19 cellular contexts compared by ENCODE assay signal in the genomic region with DNA sequence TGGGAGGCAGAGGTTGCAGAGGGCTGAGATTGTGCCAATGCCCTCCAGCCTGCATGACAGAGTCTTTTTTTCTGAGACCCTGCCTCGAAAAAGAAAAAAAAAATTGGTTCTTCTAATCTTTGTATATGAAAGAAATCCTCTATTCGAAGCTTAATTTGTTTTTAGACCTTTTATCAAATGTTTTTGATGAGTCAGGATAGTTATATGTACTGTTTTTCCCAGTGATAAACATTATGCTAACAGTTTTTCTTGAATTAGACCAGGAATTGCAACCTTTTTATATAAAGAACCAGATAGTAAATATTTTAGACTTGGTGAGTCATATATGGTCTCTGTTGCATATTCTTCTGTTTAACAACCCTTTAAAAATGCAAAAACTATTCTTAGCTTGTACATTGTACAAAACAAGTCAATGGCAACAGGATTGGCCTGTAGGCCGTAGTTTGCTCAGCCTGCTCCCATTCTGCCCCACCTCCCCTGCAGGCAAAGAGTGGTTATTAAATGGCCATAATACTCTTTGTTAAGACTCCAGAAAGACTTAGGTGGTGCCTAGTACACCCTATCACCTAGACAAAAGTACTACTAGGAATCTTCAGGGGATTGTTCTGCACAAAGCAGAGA. TPM values are rescaled to one million over a fixed set of nuclear protein-coding genes. Genes with fewer than 3 reads are reported as not detected.
DNase-seq lines count a peak whose midpoint lies in the region; ATAC-seq and TF ChIP-seq lines count a peak whose summit lies in the region.
"Had no signal": no experiment of that assay in that cellular context is flagged by ENCODE, and none has a peak within 500 bp of the region (broad histone marks: within the 10 kb centered on the region; RNA-seq: fewer than 3 reads in every experiment).

No MANE protein-coding gene starts in this region.

- BruUV-seq in PC-9 (replicated peaks; lab: Mats Ljungman, UMichigan) = no TSS peak

- H4K8ac ChIP-seq in mesenchymal stem cell (ENCODE audit: low read length) = no peak overlapping the region

- H3K4me1 ChIP-seq in mesenchymal stem cell (ENCODE audit: control insufficient read depth, insufficient read depth, low read depth, low read length) (no peaks in the 10 kb centered on the region), PC-9 (replicated peaks; ENCODE audit: insufficient read depth) (peaks cover 9% of the 10 kb centered on the region)
- H3K4me1 ChIP-seq: uterus had no signal

- no peak overlapping the region for H2BK5ac ChIP-seq in mesenchymal stem cell (ENCODE audit: low read depth, low read length, poor library complexity, severe bottlenecking)

- H2AK5ac ChIP-seq in mesenchymal stem cell (ENCODE audit: low read length, severe bottlenecking) = no peak overlapping the region

- no peak overlapping the region for H3K23ac ChIP-seq in mesenchymal stem cell (ENCODE audit: low read length in 2 of 2)

- no peak overlapping the region for H2BK12ac ChIP-seq in mesenchymal stem cell (ENCODE audit: low read length in 2 of 2)

- no peak overlapping the region for H3K4me3 Mint-ChIP-seq in chondrocyte (ENCODE audit: unreplicated experiment)
- H3K4me3 Mint-ChIP-seq: activated naive CD8-positive, alpha-beta T cell treated with anti-CD3 and anti-CD28 coated beads, Interleukin-2, amount 50 U/mL, for 24 hours; T-helper 17 cell had no signal

- H3K4me3 ChIP-seq in mesenchymal stem cell (ENCODE audit: insufficient read depth in 1 of 2, low read depth in 1 of 2, low read length in 2 of 2) (no peak overlapping the region), PC-9 (no peak overlapping the region)
- H3K4me3 ChIP-seq: gastrocnemius medialis, skin epidermis, uterus had no signal

- peak overlapping the region in 1 of 2 experiments; percentile 49 for H3K18ac ChIP-seq in mesenchymal stem cell (ENCODE audit: low read depth in 1 of 2, low read length in 2 of 2)

- no peaks in the 10 kb centered on the region for H3F3A ChIP-seq in PC-9 (ENCODE audit: insufficient read depth, low read depth)

- peaks cover 16% of the 10 kb centered on the region for H3K4me1 Mint-ChIP-seq in chondrocyte (ENCODE audit: low read depth)

- no peak overlapping the region for H2BK15ac ChIP-seq in mesenchymal stem cell (ENCODE audit: low read depth, poor library complexity, severe bottlenecking)

- H2AFZ ChIP-seq in mesenchymal stem cell (ENCODE audit: low read depth, low read length) (no peak overlapping the region), PC-9 (no peak overlapping the region)

- no peak overlapping the region for H2BK120ac ChIP-seq in mesenchymal stem cell (ENCODE audit: low read depth, low read length)

- no peaks in the 10 kb centered on the region for H3K9me3 Mint-ChIP-seq in chondrocyte (ENCODE audit: low read depth)
- H3K9me3 Mint-ChIP-seq: activated naive CD8-positive, alpha-beta T cell treated with anti-CD3 and anti-CD28 coated beads, Interleukin-2, amount 50 U/mL, for 24 hours had no signal

- no peak for ATAC-seq in HG03159 (IDR thresholded peaks at IDR 0.05; ENCODE audit: unreplicated experiment)
- ATAC-seq: activated naive CD8-positive, alpha-beta T cell treated with anti-CD3 and anti-CD28 coated beads, Interleukin-2, amount 50 U/mL, for 24 hours; gastrocnemius medialis; T-helper 17 cell had no signal

- DNase-seq in AG08396 (ENCODE audit: low spot score) = peak; percentile 47
- DNase-seq in LHCN-M2 (ENCODE audit: low read depth) = peak; percentile 41
- no peak for DNase-seq in chondrocyte (ENCODE audit: low spot score)
- peak; percentile 63 for DNase-seq in mesenchymal stem cell
- no peak for DNase-seq in AML-193 (lab: John Stamatoyannopoulos, UW)
- DNase-seq in GM19238 (ENCODE audit: insufficient read length, low spot score) = no peak
- DNase-seq in PC-9 = no peak
- DNase-seq: activated CD4-positive, alpha-beta T cell treated with anti-CD3 and anti-CD28 coated beads for 48 hours; activated naive CD8-positive, alpha-beta T cell treated with anti-CD3 and anti-CD28 coated beads, Interleukin-2, amount 50 U/mL, for 24 hours; activated T-cell treated with anti-CD3 and anti-CD28 coated beads, Interleukin-2, amount 50 U/mL, for 48 hours; cortex of kidney; gastrocnemius medialis; NCI-H524; stimulated activated naive CD4-positive, alpha-beta T cell; T-helper 17 cell; uterus had no signal

- H3K27me3 ChIP-seq in mesenchymal stem cell (ENCODE audit: control insufficient read depth in 1 of 2, insufficient read depth in 1 of 2, low read length in 2 of 2) = no peaks in the 10 kb centered on the region
- no peaks in the 10 kb centered on the region for H3K27me3 ChIP-seq in PC-9 (ENCODE audit: insufficient read depth, low read depth)
- H3K27me3 ChIP-seq: gastrocnemius medialis, uterus had no signal

- H3K4ac ChIP-seq in mesenchymal stem cell (ENCODE audit: low read depth in 1 of 2, low read length in 2 of 2) = no peak overlapping the region

- H3K36me3 ChIP-seq in mesenchymal stem cell (ENCODE audit: control insufficient read depth in 1 of 2, insufficient read depth in 2 of 2, low read depth in 1 of 2, low read length in 2 of 2) (peaks cover 0 to 47% of the 10 kb centered on the region in 2 experiments), PC-9 (ENCODE audit: low read depth) (0 out of 2 replicates have a peak, but pooled peaks cover 5% of the 10 kb centered on the region)
- H3K36me3 ChIP-seq: gastrocnemius medialis, uterus had no signal

- H3K27ac Mint-ChIP-seq in chondrocyte (ENCODE audit: unreplicated experiment) = peak overlapping the region; percentile 22
- H3K27ac Mint-ChIP-seq: activated naive CD8-positive, alpha-beta T cell treated with anti-CD3 and anti-CD28 coated beads, Interleukin-2, amount 50 U/mL, for 24 hours; T-helper 17 cell had no signal

- H3K79me1 ChIP-seq in mesenchymal stem cell (replicated peaks; ENCODE audit: low read length, poor library complexity, severe bottlenecking) = no peaks in the 10 kb centered on the region

- H3K27ac ChIP-seq in mesenchymal stem cell (ENCODE audit: low read length, poor library complexity, severe bottlenecking) (no peak overlapping the region), PC-9 (no peak overlapping the region)
- H3K27ac ChIP-seq: gastrocnemius medialis, KMS-11 had no signal

- no peaks in the 10 kb centered on the region for H3K27me3 Mint-ChIP-seq in chondrocyte (ENCODE audit: low read depth)
- H3K27me3 Mint-ChIP-seq: activated naive CD8-positive, alpha-beta T cell treated with anti-CD3 and anti-CD28 coated beads, Interleukin-2, amount 50 U/mL, for 24 hours; T-helper 17 cell had no signal

- no peaks in the 10 kb centered on the region for H4K20me1 ChIP-seq in PC-9 (ENCODE audit: insufficient read depth)

- 89% methylated on average over 1 of the region's 3 CpGs for WGBS in mesenchymal stem cell

- no peak for TF ChIP-seq CTCF in chondrocyte (IDR thresholded peaks at IDR 0.05)
- TF ChIP-seq CTCF in PC-9 (conservative IDR thresholded peaks at IDR 0.05) = no peak

- H3K9ac ChIP-seq in mesenchymal stem cell (ENCODE audit: low read length) = peak overlapping the region; percentile 7
- H3K9ac ChIP-seq: KMS-11 had no signal

- POLR2A ChIA-PET in PC-9 (lab: Charles Lee; ENCODE audit: unreplicated experiment) = interaction anchor here (0.6 kb wide), 2 partner anchors 17 to 127 kb away, joined by 3 to 4 read pairs; no protein-coding TSS in a partner anchor

- H3K79me2 ChIP-seq in PC-9 (ENCODE audit: low read depth) = no peaks in the 10 kb centered on the region

- no peak overlapping the region for H4K91ac ChIP-seq in mesenchymal stem cell (ENCODE audit: low read length)

- no peak overlapping the region for H3K14ac ChIP-seq in mesenchymal stem cell (ENCODE audit: low read length in 2 of 2)

- intact Hi-C loops in PC-9 (cut with micrococcal nuclease; ENCODE audit: unreplicated experiment) = no loop called here

- no peaks in the 10 kb centered on the region for H3K9me3 ChIP-seq in mesenchymal stem cell (ENCODE audit: control insufficient read depth, low read length)
- no peaks in the 10 kb centered on the region for H3K9me3 ChIP-seq in PC-9 (ENCODE audit: insufficient read depth, low read depth)
- H3K9me3 ChIP-seq: gastrocnemius medialis, uterus had no signal

- H3K36me3 Mint-ChIP-seq in chondrocyte (ENCODE audit: low read depth) = peaks cover 2% of the 10 kb centered on the region

- no peaks in the 10 kb centered on the region for H3K9me2 ChIP-seq in PC-9 (ENCODE audit: insufficient read depth)

- H3K4me2 ChIP-seq in mesenchymal stem cell (ENCODE audit: low read length, poor library complexity, severe bottlenecking) (no peak overlapping the region), PC-9 (no peak overlapping the region)
- H3K4me2 ChIP-seq: KMS-11 had no signal

- CTCF ChIA-PET in PC-9 (lab: Charles Lee) = no interaction called here

RNA-seq across cellular contexts. Expression of gene LYST, which starts 45.2 kb away (rescaled TPM):
- total RNA-seq in LHCN-M2 (2014; rRNA removed) (2.4 and 4.5 TPM in 2 replicates), chondrocyte (14.9 to 16.4 TPM (median 16.0 TPM) in 3 replicates), PC-9 (2021) (13.6 and 14.1 TPM in 2 replicates)
- polyA plus RNA-seq in LHCN-M2 (2012) = 2.2 TPM
- polyA plus RNA-seq in mesenchymal stem cell (2013, experiment 1 of 2) = 4.3 TPM
- 5.7 TPM for polyA plus RNA-seq in mesenchymal stem cell (2013, experiment 2 of 2)

Comparison
In these comparisons a context has a peak if more than half of its experiments do, and no peak if none do; other contexts are left out.
1. DNase-seq: peak in AG08396 (single experiment), LHCN-M2 (single experiment) and mesenchymal stem cell (single experiment); none in chondrocyte (single experiment), AML-193 (0 of 2), GM19238 (single experiment) and PC-9 (0 of 2).